ENCODE assay signal across 19 cellular contexts in the genomic region with DNA sequence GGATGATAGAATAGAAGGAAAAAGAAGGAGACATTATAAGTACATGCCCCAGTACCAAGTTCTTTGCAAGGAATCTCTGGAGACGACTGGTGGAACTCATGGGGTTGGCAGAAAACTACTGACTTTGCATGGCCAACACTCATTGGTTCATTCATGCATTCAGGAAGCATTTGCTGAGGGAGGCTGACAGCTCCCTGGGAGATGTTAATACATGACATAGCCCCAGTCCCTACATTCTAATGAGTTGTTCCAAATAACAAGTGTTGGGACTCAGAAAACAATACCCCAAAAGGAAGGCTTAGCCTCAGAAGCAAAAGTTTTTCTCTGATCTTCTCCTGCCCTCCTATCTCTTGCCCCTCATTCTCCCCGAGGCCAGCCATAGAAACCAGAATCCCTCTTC.
A peak's percentile ranks its signal among the peaks of the same experiment; 100 is the strongest.
DNase-seq lines count a peak whose midpoint lies in the region; ATAC-seq and TF ChIP-seq lines count a peak whose summit lies in the region.
"Had no signal": no experiment of that assay in that cellular context is flagged by ENCODE, and none has a peak within 500 bp of the region (broad histone marks: within the 10 kb centered on the region; RNA-seq: fewer than 3 reads in every experiment).

No MANE protein-coding gene starts in this region.

- H3K36me3 Mint-ChIP-seq in endodermal cell (ENCODE audit: low read depth): no peaks in the 10 kb centered on the region
- H3K36me3 Mint-ChIP-seq in activated naive CD4-positive, alpha-beta T cell treated with anti-CD3 and anti-CD28 coated beads for 36 hours (ENCODE audit: low read depth): no peaks in the 10 kb centered on the region

- DNase-seq in AG20443 (ENCODE audit: low spot score) (peak; percentile 18), endodermal cell (peak; percentile 72), midbrain (lab: John Stamatoyannopoulos, UW) (peak; percentile 73), ureter (ENCODE audit: low spot score) (no peak)
- DNase-seq in activated naive CD4-positive, alpha-beta T cell treated with anti-CD3 and anti-CD28 coated beads for 36 hours: no peak
- DNase-seq: activated CD4-positive, alpha-beta memory T cell treated with anti-CD3 and anti-CD28 coated beads, Interleukin-2, amount 10 ng/mL, durations not matched to agents 7 days and 5 days; GDM1; mucosa of descending colon; NCI-H1092; NCI-H2107; NCI-H526 treated with DMSO at 0.1 percent for 48 hours had no signal

- intact Hi-C loops in activated naive CD4-positive, alpha-beta T cell treated with anti-CD3 and anti-CD28 coated beads for 36 hours (cut with micrococcal nuclease): no loop called here

- H3K4me1 Mint-ChIP-seq in endodermal cell: peaks cover 5% of the 10 kb centered on the region
- no peaks in the 10 kb centered on the region for H3K4me1 Mint-ChIP-seq in activated naive CD4-positive, alpha-beta T cell treated with anti-CD3 and anti-CD28 coated beads for 36 hours (ENCODE audit: low read depth)
- H3K4me1 Mint-ChIP-seq: activated CD4-positive, alpha-beta memory T cell treated with anti-CD3 and anti-CD28 coated beads, Interleukin-2, amount 10 ng/mL, durations not matched to agents 7 days and 5 days; activated T-helper 17 cell treated with anti-CD3 and anti-CD28 coated beads, Interleukin-2, amount 50 U/mL, for 72 hours; B cell had no signal

- no peak overlapping the region for H3K4me3 Mint-ChIP-seq in endodermal cell
- no peak overlapping the region for H3K4me3 Mint-ChIP-seq in activated naive CD4-positive, alpha-beta T cell treated with anti-CD3 and anti-CD28 coated beads for 36 hours
- H3K4me3 Mint-ChIP-seq: activated CD4-positive, alpha-beta memory T cell treated with anti-CD3 and anti-CD28 coated beads, Interleukin-2, amount 10 ng/mL, durations not matched to agents 7 days and 5 days; activated T-helper 17 cell treated with anti-CD3 and anti-CD28 coated beads, Interleukin-2, amount 50 U/mL, for 72 hours; B cell had no signal

- H3K27ac Mint-ChIP-seq in endodermal cell: no peak overlapping the region
- no peak overlapping the region for H3K27ac Mint-ChIP-seq in activated naive CD4-positive, alpha-beta T cell treated with anti-CD3 and anti-CD28 coated beads for 36 hours
- H3K27ac Mint-ChIP-seq: activated CD4-positive, alpha-beta memory T cell treated with anti-CD3 and anti-CD28 coated beads, Interleukin-2, amount 10 ng/mL, durations not matched to agents 7 days and 5 days; activated T-helper 17 cell treated with anti-CD3 and anti-CD28 coated beads, Interleukin-2, amount 50 U/mL, for 72 hours; B cell had no signal

- H3K4me2 ChIP-seq in KMS-11: no peak overlapping the region
- H3K4me2 ChIP-seq: hepatocyte had no signal

- no peak overlapping the region for H2AFZ ChIP-seq in KMS-11 (ENCODE audit: low read depth)
- H2AFZ ChIP-seq: GM23248, hepatocyte had no signal

- H3K36me3 ChIP-seq in KMS-11 (ENCODE audit: insufficient read depth) (no peaks in the 10 kb centered on the region), endodermal cell (ENCODE audit: control insufficient read depth, insufficient read depth, low read length) (no peaks in the 10 kb centered on the region)
- H3K36me3 ChIP-seq: neutrophil had no signal

- no peaks in the 10 kb centered on the region for H3K27me3 Mint-ChIP-seq in endodermal cell (ENCODE audit: insufficient read depth)
- no peaks in the 10 kb centered on the region for H3K27me3 Mint-ChIP-seq in activated naive CD4-positive, alpha-beta T cell treated with anti-CD3 and anti-CD28 coated beads for 36 hours (ENCODE audit: low read depth)
- H3K27me3 Mint-ChIP-seq: activated CD4-positive, alpha-beta memory T cell treated with anti-CD3 and anti-CD28 coated beads, Interleukin-2, amount 10 ng/mL, durations not matched to agents 7 days and 5 days; activated T-helper 17 cell treated with anti-CD3 and anti-CD28 coated beads, Interleukin-2, amount 50 U/mL, for 72 hours; B cell had no signal

- 78 to 79% methylated on average over 2 of the region's 2 CpGs for WGBS in endodermal cell (ENCODE audit: insufficient coverage in 1 of 2, insufficient read length in 1 of 2), 2 experiments

- H3K27ac ChIP-seq in KMS-11 (no peak overlapping the region), endodermal cell (ENCODE audit: low read depth, low read length) (no peak overlapping the region)
- H3K27ac ChIP-seq: GM23248, hepatocyte, HL-60, neutrophil had no signal

- no peaks in the 10 kb centered on the region for H3K9me3 ChIP-seq in endodermal cell (ENCODE audit: control insufficient read depth, low read length)
- H3K9me3 ChIP-seq: mucosa of descending colon, neutrophil had no signal

- CTCF ChIA-PET in activated naive CD4-positive, alpha-beta T cell treated with anti-CD3 and anti-CD28 coated beads for 36 hours (lab: Charles Lee): no interaction called here

- no peaks in the 10 kb centered on the region for H3K9me3 Mint-ChIP-seq in endodermal cell
- no peaks in the 10 kb centered on the region for H3K9me3 Mint-ChIP-seq in activated naive CD4-positive, alpha-beta T cell treated with anti-CD3 and anti-CD28 coated beads for 36 hours
- H3K9me3 Mint-ChIP-seq: activated CD4-positive, alpha-beta memory T cell treated with anti-CD3 and anti-CD28 coated beads, Interleukin-2, amount 10 ng/mL, durations not matched to agents 7 days and 5 days; activated T-helper 17 cell treated with anti-CD3 and anti-CD28 coated beads, Interleukin-2, amount 50 U/mL, for 72 hours had no signal

- ATAC-seq in HG02981 (IDR thresholded peaks at IDR 0.05; ENCODE audit: unreplicated experiment): no peak
- ATAC-seq: activated T-helper 17 cell treated with anti-CD3 and anti-CD28 coated beads, Interleukin-2, amount 50 U/mL, for 72 hours; mucosa of descending colon had no signal

- H3K9ac ChIP-seq in KMS-11 (no peak overlapping the region), endodermal cell (ENCODE audit: extremely low read depth, low read length, poor library complexity, severe bottlenecking) (no peak overlapping the region)
- H3K9ac ChIP-seq: GM23248 had no signal

- no peaks in the 10 kb centered on the region for H4K20me1 ChIP-seq in KMS-11 (ENCODE audit: insufficient read depth)

- TF ChIP-seq CTCF in KMS-11 (conservative IDR thresholded peaks at IDR 0.05; ENCODE audit: low read depth, low read length): no peak
- TF ChIP-seq CTCF in endodermal cell (conservative IDR thresholded peaks at IDR 0.05): no peak

- H3K4me3 ChIP-seq in KMS-11 (IDR thresholded peaks at IDR 0.05; ENCODE audit: insufficient read depth, low read depth, low read length) (peak overlapping the region; percentile 41), endodermal cell (ENCODE audit: low read length) (no peak overlapping the region)
- H3K4me3 ChIP-seq: GM23248, hepatocyte, mucosa of descending colon had no signal

- peaks cover 36% of the 10 kb centered on the region; the same call in 1 of the 2 replicates for H3K27me3 ChIP-seq in KMS-11 (ENCODE audit: insufficient read depth, low read depth)
- peaks cover 18% of the 10 kb centered on the region for H3K27me3 ChIP-seq in endodermal cell (ENCODE audit: control insufficient read depth, insufficient read depth, low read length, poor library complexity, severe bottlenecking)
- H3K27me3 ChIP-seq: hepatocyte, neutrophil had no signal

- H3K79me2 ChIP-seq in KMS-11 (ENCODE audit: insufficient read depth, low read depth): no peaks in the 10 kb centered on the region
- H3K79me2 ChIP-seq: hepatocyte had no signal

- H3K4me1 ChIP-seq in KMS-11 (ENCODE audit: low read depth, poor library complexity, severe bottlenecking) (no peaks in the 10 kb centered on the region), endodermal cell (ENCODE audit: control insufficient read depth, insufficient read depth, low read length) (no peaks in the 10 kb centered on the region)

Comparison
In these comparisons a context has a peak if more than half of its experiments do, and no peak if none do; other contexts are left out.
1. DNase-seq: peak in AG20443 (single experiment), endodermal cell (single experiment) and midbrain (single experiment); none in activated naive CD4-positive, alpha-beta T cell treated with anti-CD3 and anti-CD28 coated beads for 36 hours (single experiment) and ureter (single experiment).